ENCODE assay signal across 11 cellular contexts in the genomic region with DNA sequence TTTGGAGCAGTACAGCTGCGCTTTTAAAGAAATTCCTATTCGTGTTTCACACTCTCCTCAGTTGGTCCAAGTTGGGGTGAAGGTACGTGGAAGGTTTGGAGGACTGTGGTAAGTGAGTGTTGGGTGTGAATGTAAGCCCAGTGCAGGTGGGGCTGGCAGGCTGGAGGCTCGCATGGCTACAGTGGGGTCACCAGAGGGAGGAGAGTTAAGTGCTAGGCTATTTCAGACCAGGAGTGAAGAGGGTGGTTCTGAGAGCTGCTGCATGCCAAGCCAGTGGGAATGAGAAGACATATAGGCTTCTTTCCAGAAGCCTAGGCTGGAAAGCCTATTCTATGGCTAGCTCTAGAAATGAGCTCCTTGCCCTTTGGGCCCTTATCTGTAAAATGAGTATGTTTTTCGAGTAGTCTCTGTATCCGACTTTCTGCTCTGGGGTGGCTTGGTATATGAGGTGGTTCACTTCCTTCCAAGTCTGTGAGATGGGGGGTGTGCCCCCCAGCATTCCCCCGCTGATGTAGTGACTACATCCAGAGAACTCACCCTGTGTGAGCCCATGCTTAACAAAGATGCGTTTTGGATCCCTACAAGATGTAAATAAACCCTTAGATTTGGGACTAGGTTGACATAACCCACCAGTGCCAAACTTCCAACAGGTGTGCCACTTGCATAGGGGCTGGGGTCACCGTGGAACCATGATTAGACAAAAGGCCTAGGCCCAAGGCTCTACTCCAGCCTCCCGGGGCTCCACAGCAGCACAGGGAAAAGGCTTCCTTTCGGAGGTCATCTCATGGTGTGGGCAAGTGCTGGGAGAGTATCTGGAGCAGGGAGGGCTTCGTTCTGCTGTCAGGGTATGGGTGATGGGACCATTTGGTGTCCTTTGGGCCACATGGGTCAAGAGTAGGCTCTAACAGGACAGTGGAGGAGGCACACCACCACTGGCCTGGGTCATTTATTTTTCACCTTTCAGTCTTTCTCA. TPM values are rescaled to one million over a fixed set of nuclear protein-coding genes. Genes with fewer than 3 reads are reported as not detected.
DNase-seq lines count a peak whose midpoint lies in the region; ATAC-seq and TF ChIP-seq lines count a peak whose summit lies in the region.
"Had no signal": no experiment of that assay in that cellular context is flagged by ENCODE, and none has a peak within 500 bp of the region (broad histone marks: within the 10 kb centered on the region; RNA-seq: fewer than 3 reads in every experiment).

No MANE protein-coding gene starts in this region.

- H3K36me3 Mint-ChIP-seq in stimulated activated naive CD8-positive, alpha-beta T cell treated with anti-CD3 and anti-CD28 coated beads, Interleukin-15, Interleukin-2, amounts not matched to agents 100 ng/mL and 50 ng/mL, for 24 hours (ENCODE audit: low read depth): peaks cover 30% of the 10 kb centered on the region
- H3K36me3 Mint-ChIP-seq in activated T-helper 1 cell treated with anti-CD3 and anti-CD28 coated beads, Interleukin-12 subunit alpha, Interleukin-12 subunit beta, Interleukin-2, Interleukin-4 antibody, amounts not matched to agents 30 ng/mL and 10 ng/mL and 1 ng/mL, durations not matched to agents 14 hours and 24 hours and 36 hours (ENCODE audit: low read depth): peaks cover 45% of the 10 kb centered on the region
- peaks cover 11% of the 10 kb centered on the region for H3K36me3 Mint-ChIP-seq in memory B cell
- peaks cover 4% of the 10 kb centered on the region for H3K36me3 Mint-ChIP-seq in type B pancreatic cell

- no peaks in the 10 kb centered on the region for H3K27me3 Mint-ChIP-seq in stimulated activated naive CD8-positive, alpha-beta T cell treated with anti-CD3 and anti-CD28 coated beads, Interleukin-15, Interleukin-2, amounts not matched to agents 100 ng/mL and 50 ng/mL, for 24 hours
- peaks cover 43% of the 10 kb centered on the region for H3K27me3 Mint-ChIP-seq in activated T-helper 1 cell treated with anti-CD3 and anti-CD28 coated beads, Interleukin-12 subunit alpha, Interleukin-12 subunit beta, Interleukin-2, Interleukin-4 antibody, amounts not matched to agents 30 ng/mL and 10 ng/mL and 1 ng/mL, durations not matched to agents 14 hours and 24 hours and 36 hours (ENCODE audit: insufficient read depth)
- H3K27me3 Mint-ChIP-seq in memory B cell (no peaks in the 10 kb centered on the region), type B pancreatic cell (peaks cover 25% of the 10 kb centered on the region)

- ATAC-seq in stimulated activated naive CD8-positive, alpha-beta T cell treated with anti-CD3 and anti-CD28 coated beads, Interleukin-15, Interleukin-2, amounts not matched to agents 100 U/mL and 50 U/mL, for 24 hours: no peak
- ATAC-seq in memory B cell (ENCODE audit: low read depth) (no peak), GM21381 (IDR thresholded peaks at IDR 0.05; ENCODE audit: unreplicated experiment) (no peak), omental fat pad (ENCODE audit: low FRiP score) (no peak)
- ATAC-seq: psoas muscle had no signal

- peak overlapping the region; percentile 69 for H3K27ac Mint-ChIP-seq in stimulated activated naive CD8-positive, alpha-beta T cell treated with anti-CD3 and anti-CD28 coated beads, Interleukin-15, Interleukin-2, amounts not matched to agents 100 ng/mL and 50 ng/mL, for 24 hours
- peak overlapping the region; percentile 10 for H3K27ac Mint-ChIP-seq in activated T-helper 1 cell treated with anti-CD3 and anti-CD28 coated beads, Interleukin-12 subunit alpha, Interleukin-12 subunit beta, Interleukin-2, Interleukin-4 antibody, amounts not matched to agents 30 ng/mL and 10 ng/mL and 1 ng/mL, durations not matched to agents 14 hours and 24 hours and 36 hours
- H3K27ac Mint-ChIP-seq in memory B cell: no peak overlapping the region
- H3K27ac Mint-ChIP-seq in type B pancreatic cell: no peak overlapping the region

- H3K9me3 Mint-ChIP-seq in stimulated activated naive CD8-positive, alpha-beta T cell treated with anti-CD3 and anti-CD28 coated beads, Interleukin-15, Interleukin-2, amounts not matched to agents 100 ng/mL and 50 ng/mL, for 24 hours: no peaks in the 10 kb centered on the region
- no peaks in the 10 kb centered on the region for H3K9me3 Mint-ChIP-seq in activated T-helper 1 cell treated with anti-CD3 and anti-CD28 coated beads, Interleukin-12 subunit alpha, Interleukin-12 subunit beta, Interleukin-2, Interleukin-4 antibody, amounts not matched to agents 30 ng/mL and 10 ng/mL and 1 ng/mL, durations not matched to agents 14 hours and 24 hours and 36 hours
- H3K9me3 Mint-ChIP-seq in memory B cell (no peaks in the 10 kb centered on the region), type B pancreatic cell (no peaks in the 10 kb centered on the region)

- H3K4me1 Mint-ChIP-seq in stimulated activated naive CD8-positive, alpha-beta T cell treated with anti-CD3 and anti-CD28 coated beads, Interleukin-15, Interleukin-2, amounts not matched to agents 100 ng/mL and 50 ng/mL, for 24 hours (ENCODE audit: low read depth): peaks cover 87% of the 10 kb centered on the region
- H3K4me1 Mint-ChIP-seq in activated T-helper 1 cell treated with anti-CD3 and anti-CD28 coated beads, Interleukin-12 subunit alpha, Interleukin-12 subunit beta, Interleukin-2, Interleukin-4 antibody, amounts not matched to agents 30 ng/mL and 10 ng/mL and 1 ng/mL, durations not matched to agents 14 hours and 24 hours and 36 hours (ENCODE audit: low read depth): peaks cover 76% of the 10 kb centered on the region
- H3K4me1 Mint-ChIP-seq in memory B cell: peaks cover 35% of the 10 kb centered on the region
- no peaks in the 10 kb centered on the region for H3K4me1 Mint-ChIP-seq in type B pancreatic cell (ENCODE audit: unreplicated experiment)

- H3K4me3 Mint-ChIP-seq in stimulated activated naive CD8-positive, alpha-beta T cell treated with anti-CD3 and anti-CD28 coated beads, Interleukin-15, Interleukin-2, amounts not matched to agents 100 ng/mL and 50 ng/mL, for 24 hours: peak overlapping the region; percentile 79
- H3K4me3 Mint-ChIP-seq in activated T-helper 1 cell treated with anti-CD3 and anti-CD28 coated beads, Interleukin-12 subunit alpha, Interleukin-12 subunit beta, Interleukin-2, Interleukin-4 antibody, amounts not matched to agents 30 ng/mL and 10 ng/mL and 1 ng/mL, durations not matched to agents 14 hours and 24 hours and 36 hours: peak overlapping the region; percentile 82
- H3K4me3 Mint-ChIP-seq in memory B cell (peak overlapping the region; percentile 83), type B pancreatic cell (peak overlapping the region; percentile 59)

- TF ChIP-seq CTCF in type B pancreatic cell (conservative IDR thresholded peaks at IDR 0.05) (no peak), omental fat pad (IDR thresholded peaks at IDR 0.05) (no peak)

- DNase-seq in stimulated activated naive CD8-positive, alpha-beta T cell treated with anti-CD3 and anti-CD28 coated beads, Interleukin-15, Interleukin-2, amounts not matched to agents 100 U/mL and 50 U/mL, for 24 hours: no peak
- no peak for DNase-seq in activated T-helper 1 cell treated with anti-CD3 and anti-CD28 coated beads, Interleukin-12 subunit alpha, Interleukin-12 subunit beta, Interleukin-2, Interleukin-4 antibody, amounts not matched to agents 30 ng/mL and 10 ng/mL and 1 ng/mL, durations not matched to agents 14 hours and 24 hours and 36 hours (ENCODE audit: low spot score)
- DNase-seq in memory B cell (ENCODE audit: low spot score in 2 of 2) (no peak), type B pancreatic cell (ENCODE audit: extremely low spot score, unreplicated experiment) (no peak), NCI-H1436 treated with DMSO at 0.1 percent for 48 hours (lab: John Stamatoyannopoulos, UW) (no peak), omental fat pad (ENCODE audit: low spot score) (no peak)
- DNase-seq: brain microvascular endothelial cell, NCI-H2171, psoas muscle had no signal

- intact Hi-C loops in activated T-helper 1 cell treated with anti-CD3 and anti-CD28 coated beads, Interleukin-12 subunit alpha, Interleukin-12 subunit beta, Interleukin-2, Interleukin-4 antibody, amounts not matched to agents 30 ng/mL and 10 ng/mL and 1 ng/mL, durations not matched to agents 14 hours and 24 hours and 36 hours (cut with micrococcal nuclease): no loop called here

RNA-seq across cellular contexts. Expression of a gene that starts 2.6 kb away (rescaled TPM):
- 76.3 and 77.2 TPM in 2 replicates for total RNA-seq in activated T-helper 1 cell treated with anti-CD3 and anti-CD28 coated beads, Interleukin-12 subunit alpha, Interleukin-12 subunit beta, Interleukin-2, Interleukin-4 antibody, amounts not matched to agents 30 ng/mL and 10 ng/mL and 1 ng/mL, durations not matched to agents 14 hours and 24 hours and 36 hours
- total RNA-seq in type B pancreatic cell (ENCODE audit: low replicate concordance) (6.2 and 11.7 TPM in 2 replicates), omental fat pad (1 to 10 TPM; 1.6 to 4.3 (median 2.7) TPM)

RNA-seq across cellular contexts. Expression of a gene that starts 59.7 kb away (rescaled TPM):
- total RNA-seq in activated T-helper 1 cell treated with anti-CD3 and anti-CD28 coated beads, Interleukin-12 subunit alpha, Interleukin-12 subunit beta, Interleukin-2, Interleukin-4 antibody, amounts not matched to agents 30 ng/mL and 10 ng/mL and 1 ng/mL, durations not matched to agents 14 hours and 24 hours and 36 hours: 259 and 265 TPM in 2 replicates
- total RNA-seq in type B pancreatic cell (ENCODE audit: low replicate concordance): 308 and 332 TPM in 2 replicates
- 100 to 1,000 TPM; 121 to 219 (median 211) TPM for total RNA-seq in omental fat pad

Comparison
In these comparisons a context has a peak if more than half of its experiments do, and no peak if none do; other contexts are left out.
1. H3K27ac Mint-ChIP-seq: peak in stimulated activated naive CD8-positive, alpha-beta T cell treated with anti-CD3 and anti-CD28 coated beads, Interleukin-15, Interleukin-2, amounts not matched to agents 100 ng/mL and 50 ng/mL, for 24 hours (single experiment) and activated T-helper 1 cell treated with anti-CD3 and anti-CD28 coated beads, Interleukin-12 subunit alpha, Interleukin-12 subunit beta, Interleukin-2, Interleukin-4 antibody, amounts not matched to agents 30 ng/mL and 10 ng/mL and 1 ng/mL, durations not matched to agents 14 hours and 24 hours and 36 hours (single experiment); none in memory B cell (single experiment) and type B pancreatic cell (single experiment).
2. Peak in every context shown above with its lines, with median percentiles within 50 percentile points of each other: H3K4me3 Mint-ChIP-seq.